In genomic region chr17:39327109-39327508, GRCh38 we compare ENCODE assay signal across 30 cellular contexts.
"Had no signal": no experiment of that assay in that cellular context is flagged by ENCODE, and none has a peak within 500 bp of the region (broad histone marks: within the 10 kb centered on the region; RNA-seq: fewer than 3 reads in every experiment).

No MANE protein-coding gene starts in this region.

- H3K27me3 ChIP-seq: heart left ventricle, pancreas, sigmoid colon, spleen, testis, thyroid gland, transverse colon, upper lobe of right lung had no signal

- H3K27ac Mint-ChIP-seq: immature natural killer cell; mesothelial cell of epicardium; nephron; stimulated activated effector memory CD8-positive, alpha-beta T cell treated with anti-CD3 and anti-CD28 coated beads, Interleukin-12 subunit alpha, Interleukin-12 subunit beta, amount 100 ng/mL, for 72 hours; stimulated activated naive CD8-positive, alpha-beta T cell treated with anti-CD3 and anti-CD28 coated beads, Interleukin-15, Interleukin-2, amounts not matched to agents 100 ng/mL and 50 ng/mL, for 24 hours had no signal

- H3K4me1 ChIP-seq: prostate gland, upper lobe of right lung had no signal

- FAIRE-seq: islet of Langerhans, kidney, pancreas, small intestine, urothelium cell line had no signal

- H3K9me3 Mint-ChIP-seq: immature natural killer cell; mesothelial cell of epicardium; naive thymus-derived CD8-positive, alpha-beta T cell; nephron; neural crest cell; stimulated activated effector memory CD8-positive, alpha-beta T cell treated with anti-CD3 and anti-CD28 coated beads, Interleukin-12 subunit alpha, Interleukin-12 subunit beta, amount 100 ng/mL, for 72 hours; stimulated activated naive CD8-positive, alpha-beta T cell treated with anti-CD3 and anti-CD28 coated beads, Interleukin-15, Interleukin-2, amounts not matched to agents 100 ng/mL and 50 ng/mL, for 24 hours had no signal

- H3K9me3 ChIP-seq: heart left ventricle, left ventricle myocardium inferior, pancreas, prostate gland, sigmoid colon, spleen, testis, thyroid gland, transverse colon, upper lobe of right lung had no signal

- H3K27ac ChIP-seq: heart left ventricle, left ventricle myocardium inferior, pancreas, prostate gland, sigmoid colon, thyroid gland, upper lobe of right lung had no signal

- H3K36me3 ChIP-seq: heart left ventricle, left ventricle myocardium inferior, pancreas, prostate gland, sigmoid colon, spleen, thyroid gland, transverse colon, upper lobe of right lung had no signal

- H3K4me1 Mint-ChIP-seq: nephron; neural crest cell; stimulated activated effector memory CD8-positive, alpha-beta T cell treated with anti-CD3 and anti-CD28 coated beads, Interleukin-12 subunit alpha, Interleukin-12 subunit beta, amount 100 ng/mL, for 72 hours had no signal

- ATAC-seq: heart left ventricle; naive thymus-derived CD8-positive, alpha-beta T cell; right cardiac atrium; stimulated activated effector memory CD8-positive, alpha-beta T cell treated with anti-CD3 and anti-CD28 coated beads, Interleukin-12 subunit alpha, Interleukin-12 subunit beta, amount 100 ng/mL, for 72 hours; upper lobe of right lung had no signal

- H3K27me3 Mint-ChIP-seq: naive thymus-derived CD8-positive, alpha-beta T cell; stimulated activated naive CD8-positive, alpha-beta T cell treated with anti-CD3 and anti-CD28 coated beads, Interleukin-15, Interleukin-2, amounts not matched to agents 100 ng/mL and 50 ng/mL, for 24 hours had no signal

- H3K4me3 Mint-ChIP-seq: immature natural killer cell; mesothelial cell of epicardium; naive thymus-derived CD8-positive, alpha-beta T cell; nephron; neural crest cell; stimulated activated effector memory CD8-positive, alpha-beta T cell treated with anti-CD3 and anti-CD28 coated beads, Interleukin-12 subunit alpha, Interleukin-12 subunit beta, amount 100 ng/mL, for 72 hours; stimulated activated naive CD8-positive, alpha-beta T cell treated with anti-CD3 and anti-CD28 coated beads, Interleukin-15, Interleukin-2, amounts not matched to agents 100 ng/mL and 50 ng/mL, for 24 hours had no signal

- DNase-seq: heart left ventricle; hypothalamus; immature natural killer cell; kidney; left ventricle myocardium inferior; mesendoderm; naive thymus-derived CD8-positive, alpha-beta T cell; nucleus accumbens; pancreas; posterior cingulate gyrus; retina; right cardiac atrium; sigmoid colon; small intestine; spleen; stimulated activated CD4-positive, alpha-beta T cell treated with anti-CD3 and anti-CD28 coated beads, Interleukin-4, amount 100 ng/mL, for 24 hours; stimulated activated naive CD4-positive, alpha-beta T cell; testis; thyroid gland; transverse colon; upper lobe of right lung had no signal

- H3K4me3 ChIP-seq: heart left ventricle, left ventricle myocardium inferior, lung, pancreas, prostate gland, sigmoid colon, spleen, testis, thyroid gland, transverse colon, upper lobe of right lung had no signal

- H3K36me3 Mint-ChIP-seq: immature natural killer cell had no signal
